12 cellular contexts compared by ENCODE assay signal in genomic region chr7:104931181-104931781, GRCh38.
A peak's percentile ranks its signal among the peaks of the same experiment; 100 is the strongest.
DNase-seq lines count a peak whose midpoint lies in the region; ATAC-seq and TF ChIP-seq lines count a peak whose summit lies in the region.
"Had no signal": no experiment of that assay in that cellular context is flagged by ENCODE, and none has a peak within 500 bp of the region (broad histone marks: within the 10 kb centered on the region; RNA-seq: fewer than 3 reads in every experiment).

No MANE protein-coding gene starts in this region.

- 27% methylated on average over 4 of the region's 5 CpGs for WGBS in HUES64

- H3K4me1 ChIP-seq in BLaER1 (peaks cover 59% of the 10 kb centered on the region), HUES64 (ENCODE audit: insufficient read depth, low read length) (peaks cover 10% of the 10 kb centered on the region; the same call in 1 of the 2 replicates)

- ATAC-seq in WTC11 (peak; percentile 72), memory B cell (ENCODE audit: low read depth) (no peak), GM21576 (IDR thresholded peaks at IDR 0.05; ENCODE audit: unreplicated experiment) (no peak), HG03432 (IDR thresholded peaks at IDR 0.05; ENCODE audit: unreplicated experiment) (no peak)
- ATAC-seq: naive thymus-derived CD4-positive, alpha-beta T cell had no signal

- no peaks in the 10 kb centered on the region for H3K9me3 ChIP-seq in BLaER1
- no peaks in the 10 kb centered on the region for H3K9me3 ChIP-seq in HUES64 (ENCODE audit: insufficient read depth, low read depth, low read length)

- no peaks in the 10 kb centered on the region for H3K36me3 Mint-ChIP-seq in WTC11
- no peaks in the 10 kb centered on the region for H3K36me3 Mint-ChIP-seq in memory B cell
- H3K36me3 Mint-ChIP-seq: naive thymus-derived CD4-positive, alpha-beta T cell had no signal

- H3K9ac ChIP-seq in BLaER1 (no peak overlapping the region), HUES64 (ENCODE audit: low read depth, low read length) (no peak overlapping the region)

- no peak overlapping the region for H3K4me3 ChIP-seq in BLaER1
- no peak overlapping the region for H3K4me3 ChIP-seq in HUES64 (ENCODE audit: low read length)
- H3K4me3 ChIP-seq: hepatocyte had no signal

- DNase-seq in WTC11 (ENCODE audit: low spot score) (no peak), memory B cell (ENCODE audit: low spot score in 2 of 2) (no peak), NCI-H1417 (lab: John Stamatoyannopoulos, UW) (no peak), NCI-H187 treated with DMSO at 0.1 percent for 48 hours (lab: John Stamatoyannopoulos, UW) (no peak)
- DNase-seq: activated CD8-positive, alpha-beta memory T cell treated with anti-CD3 and anti-CD28 coated beads, Interleukin-2, amount 50 U/mL, for 48 hours; effector CD8-positive, alpha-beta T cell; naive thymus-derived CD4-positive, alpha-beta T cell had no signal

- no peaks in the 10 kb centered on the region for H3K27me3 Mint-ChIP-seq in WTC11 (ENCODE audit: low read depth)
- no peaks in the 10 kb centered on the region for H3K27me3 Mint-ChIP-seq in memory B cell
- H3K27me3 Mint-ChIP-seq: naive thymus-derived CD4-positive, alpha-beta T cell had no signal

- no peaks in the 10 kb centered on the region for H4K20me1 ChIP-seq in BLaER1

- no peaks in the 10 kb centered on the region for H3K36me3 ChIP-seq in BLaER1
- H3K36me3 ChIP-seq in HUES64 (ENCODE audit: insufficient read depth, low read length) = no peaks in the 10 kb centered on the region

- H3K27ac ChIP-seq in BLaER1 = peak overlapping the region; percentile 40; the same call in 1 of the 2 replicates
- peak overlapping the region; percentile 63; the same call in 1 of the 2 replicates for H3K27ac ChIP-seq in HUES64 (ENCODE audit: low read depth, low read length)
- H3K27ac ChIP-seq: hepatocyte had no signal

- no peaks in the 10 kb centered on the region for H3K9me3 Mint-ChIP-seq in WTC11
- no peaks in the 10 kb centered on the region for H3K9me3 Mint-ChIP-seq in memory B cell

- H3K4me3 Mint-ChIP-seq in WTC11 (no peak overlapping the region), memory B cell (no peak overlapping the region)
- H3K4me3 Mint-ChIP-seq: naive thymus-derived CD4-positive, alpha-beta T cell had no signal

- CTCF ChIA-PET in WTC11 (lab: Charles Lee) = interaction anchor here (1.0 kb wide), 1 partner anchor 47 kb away, joined by 3 read pairs; no protein-coding TSS in a partner anchor

- H3K27me3 ChIP-seq in BLaER1 (no peaks in the 10 kb centered on the region), HUES64 (ENCODE audit: insufficient read depth, low read length) (no peaks in the 10 kb centered on the region)
- H3K27me3 ChIP-seq: hepatocyte had no signal

- H3K4me2 ChIP-seq in BLaER1 = peak overlapping the region; percentile 61
- H3K4me2 ChIP-seq: hepatocyte had no signal

- peaks cover 35% of the 10 kb centered on the region for H3K4me1 Mint-ChIP-seq in WTC11
- peaks cover 36% of the 10 kb centered on the region for H3K4me1 Mint-ChIP-seq in memory B cell

- POLR2A ChIA-PET in WTC11 (lab: Charles Lee) = no interaction called here

- H3K27ac Mint-ChIP-seq in WTC11 = peak overlapping the region; percentile 29; the same call in 1 of the 2 replicates
- H3K27ac Mint-ChIP-seq in memory B cell = peak overlapping the region; percentile 21

- TF ChIP-seq CTCF in WTC11 (IDR thresholded peaks at IDR 0.05) = no peak

TF ChIP-seq in WTC11, 78 proteins besides CTCF, POLR2A, EP300 and RAD21 (continues in another document):
- TF ChIP-seq ZNF532 (CRISPR knock-in tag; IDR thresholded peaks at IDR 0.05; ENCODE audit: borderline replicate concordance) (no peak), GTF2I (CRISPR knock-in tag; conservative IDR thresholded peaks at IDR 0.05) (no peak), RELA (CRISPR knock-in tag; IDR thresholded peaks at IDR 0.05; ENCODE audit: borderline replicate concordance) (no peak), SOX15 (CRISPR knock-in tag; IDR thresholded peaks at IDR 0.05) (no peak), TEAD1 (CRISPR knock-in tag; IDR thresholded peaks at IDR 0.05) (no peak), NFYB (CRISPR knock-in tag; conservative IDR thresholded peaks at IDR 0.05; ENCODE audit: low read depth) (no peak), ATF1 (CRISPR knock-in tag; IDR thresholded peaks at IDR 0.05) (no peak), FOXK1 (CRISPR knock-in tag; IDR thresholded peaks at IDR 0.05) (no peak), ATF2 (CRISPR knock-in tag; IDR thresholded peaks at IDR 0.05; ENCODE audit: borderline replicate concordance, low read depth) (no peak), ZNF512 (CRISPR knock-in tag; IDR thresholded peaks at IDR 0.05; ENCODE audit: borderline replicate concordance) (no peak), CREB1 (CRISPR knock-in tag; IDR thresholded peaks at IDR 0.05) (no peak), USF2 (CRISPR knock-in tag; IDR thresholded peaks at IDR 0.05) (no peak), ZNF263 (CRISPR knock-in tag; IDR thresholded peaks at IDR 0.05; ENCODE audit: low read depth) (no peak)
- TF ChIP-seq, protein P1, sequence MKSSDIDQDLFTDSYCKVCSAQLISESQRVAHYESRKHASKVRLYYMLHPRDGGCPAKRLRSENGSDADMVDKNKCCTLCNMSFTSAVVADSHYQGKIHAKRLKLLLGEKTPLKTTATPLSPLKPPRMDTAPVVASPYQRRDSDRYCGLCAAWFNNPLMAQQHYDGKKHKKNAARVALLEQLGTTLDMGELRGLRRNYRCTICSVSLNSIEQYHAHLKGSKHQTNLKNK (CRISPR knock-in tag; IDR thresholded peaks at IDR 0.05) = no peak
